8 cellular contexts compared by ENCODE assay signal in genomic region chr11:36289226-36289852, GRCh38.
DNase-seq lines count a peak whose midpoint lies in the region; ATAC-seq lines count a peak whose summit lies in the region.

Gene COMMD9 (minus strand): TSS chr11:36289424. CDS start chr11:36289412, 12 bp downstream.

- no peaks in the 10 kb centered on the region for H3K9me3 ChIP-seq in BLaER1

- no peaks in the 10 kb centered on the region for H3K36me3 ChIP-seq in BLaER1

- peak within 1 kb of the TSS; percentile 94 for H3K4me2 ChIP-seq in BLaER1

- H3K27me3 ChIP-seq in BLaER1 = no peaks in the 10 kb centered on the region

- no peaks in the 10 kb centered on the region for H4K20me1 ChIP-seq in BLaER1

- H3K4me1 ChIP-seq in BLaER1 = peaks cover 19% of the 10 kb centered on the region

- H3K27ac ChIP-seq in BLaER1 = peak within 1 kb of the TSS; percentile 69; the same call in 1 of the 2 replicates

- peak within 1 kb of the TSS; percentile 81 for H3K9ac ChIP-seq in BLaER1

- ATAC-seq in GM19328 (IDR thresholded peaks at IDR 0.05; ENCODE audit: unreplicated experiment) = peak; percentile 99
- peak; percentile 98 for ATAC-seq in HG03520 (IDR thresholded peaks at IDR 0.05; ENCODE audit: unreplicated experiment)

- peak; percentile 97 for DNase-seq in NCI-H69 (lab: John Stamatoyannopoulos, UW)
- DNase-seq in activated CD4-positive, alpha-beta T cell treated with anti-CD3 and anti-CD28 coated beads, Interleukin-2, amount 50 U/mL, for 1 hour = peak; percentile 92
- peak; percentile 96 for DNase-seq in dedifferentiated amniotic fluid mesenchymal stem cell (ENCODE audit: extremely low spot score)
- DNase-seq in left kidney (ENCODE audit: low read depth, low spot score) = peak; percentile 98
- peak; percentile 93 to 95 for DNase-seq in stimulated activated CD4-positive, alpha-beta T cell treated with anti-CD3 and anti-CD28 coated beads, Interleukin-2, amount 100 ng/mL, for 24 hours

- peak within 1 kb of the TSS; percentile 83 for H3K4me3 ChIP-seq in BLaER1

Comparison
In these comparisons a context has a peak if more than half of its experiments do, and no peak if none do; other contexts are left out.
1. Peak in every context shown above with its lines: DNase-seq, ATAC-seq, H3K4me3 ChIP-seq and H3K27ac ChIP-seq.